Comparison of ENCODE assay signal across 1 cellular context in the genomic region with DNA sequence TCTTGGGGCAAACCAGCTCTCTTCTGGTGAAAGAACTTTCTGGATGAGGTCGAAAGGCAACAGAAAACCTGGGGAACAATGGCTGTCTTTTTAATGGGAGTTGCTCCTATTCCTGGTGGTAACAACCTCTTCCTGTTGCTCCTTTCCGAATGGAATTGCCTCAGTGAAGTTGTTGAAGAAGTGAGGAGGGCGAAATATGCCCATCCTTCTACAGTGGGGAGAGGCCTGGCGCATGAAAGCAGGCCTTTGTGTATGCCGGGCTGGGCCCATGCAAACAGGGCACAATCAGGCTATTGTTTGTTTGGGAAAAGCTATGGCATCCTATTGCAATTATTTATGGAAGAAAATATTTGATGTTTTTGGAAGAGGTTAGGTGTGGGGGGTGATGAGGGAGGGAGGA.
TF ChIP-seq lines count a peak whose summit lies in the region.

No MANE protein-coding gene starts in this region.

TF ChIP-seq in H1, 55 proteins besides CTCF, POLR2A, EP300 and RAD21 (continued from another document):
- TF ChIP-seq POLR2AphosphoS5 (IDR thresholded peaks at IDR 0.05; ENCODE audit: low read depth, low read length) = no peak
- TF ChIP-seq SUZ12 (IDR thresholded peaks at IDR 0.05; ENCODE audit: low read length) = no peak
- TF ChIP-seq CREB1 (IDR thresholded peaks at IDR 0.05) = no peak
